22 cellular contexts compared by ENCODE assay signal in genomic region chr13:72204291-72204690, GRCh38.
DNase-seq lines count a peak whose midpoint lies in the region; ATAC-seq and TF ChIP-seq lines count a peak whose summit lies in the region.
"Had no signal": no experiment of that assay in that cellular context is flagged by ENCODE, and none has a peak within 500 bp of the region (broad histone marks: within the 10 kb centered on the region; RNA-seq: fewer than 3 reads in every experiment).

No MANE protein-coding gene starts in this region.

- WGBS in SK-N-SH (ENCODE audit: low lambda C conversion rate): 45% methylated on average over 2 of the region's 2 CpGs

- no peak for TF ChIP-seq RAD21 in SK-N-SH (IDR thresholded peaks at IDR 0.05; ENCODE audit: low read length)

- peaks cover 9% of the 10 kb centered on the region for H3F3A ChIP-seq in SK-N-SH (replicated peaks; ENCODE audit: insufficient read depth)

- no peaks in the 10 kb centered on the region for H3K79me2 ChIP-seq in SK-N-SH (ENCODE audit: insufficient read depth)

- H3K9me3 ChIP-seq in SK-N-SH: no peaks in the 10 kb centered on the region
- H3K9me3 ChIP-seq in effector memory CD4-positive, alpha-beta T cell (ENCODE audit: control insufficient read depth, low read length): no peaks in the 10 kb centered on the region
- H3K9me3 ChIP-seq: heart right ventricle, suprapubic skin had no signal

- TF ChIP-seq EP300 in SK-N-SH (IDR thresholded peaks at IDR 0.05; ENCODE audit: borderline replicate concordance in 1 of 2, low read depth in 1 of 2, low read length in 1 of 2): 0 out of 4 replicates have a peak, but pooled peaks of 1 of the 2 experiments have one; percentile 33

- H3K4me1 ChIP-seq in SK-N-SH (ENCODE audit: control insufficient read depth in 1 of 2, insufficient read depth in 2 of 2, low read depth in 1 of 2, low read length in 1 of 2): peaks cover 2 to 4% of the 10 kb centered on the region in 2 experiments; a peak in 2 of 4 replicates
- no peaks in the 10 kb centered on the region for H3K4me1 ChIP-seq in effector memory CD4-positive, alpha-beta T cell (ENCODE audit: control insufficient read depth, insufficient read depth, low read length, poor library complexity, severe bottlenecking)
- H3K4me1 ChIP-seq: heart right ventricle, suprapubic skin had no signal

- CTCF ChIA-PET in SK-N-SH (lab: Yijun Ruan, JAX): interaction anchor here (0.7 kb wide), 1 partner anchor 15 kb away, joined by 5 read pairs; no protein-coding TSS in a partner anchor

- POLR2A ChIA-PET in SK-N-SH (lab: Yijun Ruan, JAX): no interaction called here

- no peak overlapping the region for H3K4me2 ChIP-seq in SK-N-SH

- no peak overlapping the region for H3K27ac ChIP-seq in SK-N-SH (ENCODE audit: low read depth in 2 of 2, low read length in 1 of 2)
- no peak overlapping the region for H3K27ac ChIP-seq in effector memory CD4-positive, alpha-beta T cell (ENCODE audit: insufficient read depth, low read length, poor library complexity, severe bottlenecking)
- H3K27ac ChIP-seq: heart right ventricle, HL-60, suprapubic skin, VCaP had no signal

- TF ChIP-seq CTCF in SK-N-SH (IDR thresholded peaks at IDR 0.05) (no peak), fibroblast of mammary gland (conservative IDR thresholded peaks at IDR 0.05; ENCODE audit: control insufficient read depth, insufficient read depth, low read depth, low read length) (no peak)

- DNase-seq in NCI-H2171 treated with DMSO at 0.1 percent for 48 hours (lab: John Stamatoyannopoulos, UW) (peak; percentile 23), NCI-H2171 (lab: John Stamatoyannopoulos, UW) (no peak), SK-N-SH (no peak), fibroblast of mammary gland (ENCODE audit: low read depth) (peak; percentile 23), posterior cingulate gyrus (no peak)
- DNase-seq in effector memory CD4-positive, alpha-beta T cell: no peak
- DNase-seq: 8988T; activated CD8-positive, alpha-beta T cell treated with anti-CD3 and anti-CD28 coated beads, Interleukin-2, amount 10 ng/mL, durations not matched to agents 7 days and 5 days; CD8-positive, alpha-beta memory T cell; heart right ventricle; islet precursor cell; Karpas-422; mesendoderm; NCI-H146; NCI-H510A; right cardiac atrium; stimulated activated CD4-positive, alpha-beta T cell treated with anti-CD3 and anti-CD28 coated beads, Interleukin-1b, Interleukin-23, amount 100 ng/mL, for 48 hours had no signal

- ATAC-seq in GM18861 (IDR thresholded peaks at IDR 0.05; ENCODE audit: unreplicated experiment) (no peak), HG03565 (IDR thresholded peaks at IDR 0.05; ENCODE audit: unreplicated experiment) (no peak)
- ATAC-seq: activated CD8-positive, alpha-beta T cell treated with anti-CD3 and anti-CD28 coated beads, Interleukin-2, amount 10 ng/mL, durations not matched to agents 7 days and 5 days; heart right ventricle; right cardiac atrium had no signal

- no peaks in the 10 kb centered on the region for H3K36me3 ChIP-seq in SK-N-SH (replicated peaks in 1 of 2; ENCODE audit: control insufficient read depth in 1 of 2, insufficient read depth in 2 of 2, low read length in 1 of 2)
- no peaks in the 10 kb centered on the region for H3K36me3 ChIP-seq in effector memory CD4-positive, alpha-beta T cell (ENCODE audit: control insufficient read depth, insufficient read depth, low read length)
- H3K36me3 ChIP-seq: heart right ventricle, suprapubic skin had no signal

- H2AFZ ChIP-seq in SK-N-SH (ENCODE audit: low read depth): no peak overlapping the region

- intact Hi-C loops in posterior cingulate gyrus (cut with DNase I): no loop called here

- H3K4me3 ChIP-seq in SK-N-SH (ENCODE audit: low read depth in 2 of 2, low read length in 1 of 2): no peak overlapping the region
- no peak overlapping the region for H3K4me3 ChIP-seq in fibroblast of mammary gland (ENCODE audit: control insufficient read depth, low read depth, low read length)
- H3K4me3 ChIP-seq in effector memory CD4-positive, alpha-beta T cell (ENCODE audit: insufficient read depth, low read depth, low read length, poor library complexity, severe bottlenecking): no peak overlapping the region
- H3K4me3 ChIP-seq: heart right ventricle, suprapubic skin had no signal

- H3K27me3 ChIP-seq in SK-N-SH (ENCODE audit: insufficient read depth): no peaks in the 10 kb centered on the region
- no peaks in the 10 kb centered on the region for H3K27me3 ChIP-seq in effector memory CD4-positive, alpha-beta T cell (replicated peaks; ENCODE audit: control insufficient read depth, insufficient read depth, low read length, poor library complexity, severe bottlenecking)
- H3K27me3 ChIP-seq: heart right ventricle, suprapubic skin had no signal

- H3K9me2 ChIP-seq in SK-N-SH: no peaks in the 10 kb centered on the region

- no peak overlapping the region for H3K9ac ChIP-seq in SK-N-SH

- no peaks in the 10 kb centered on the region for H4K20me1 ChIP-seq in SK-N-SH (ENCODE audit: insufficient read depth)

TF ChIP-seq in SK-N-SH, 30 proteins besides CTCF, POLR2A, EP300 and RAD21:
- TF ChIP-seq FOSL2 (IDR thresholded peaks at IDR 0.05; ENCODE audit: borderline replicate concordance, low read depth) (peak; percentile 71; the same call in 1 of the 2 replicates), JUND (IDR thresholded peaks at IDR 0.05) (peak; percentile 51), RFX5 (IDR thresholded peaks at IDR 0.05; ENCODE audit: low read length) (no peak), NFIC (IDR thresholded peaks at IDR 0.05; ENCODE audit: borderline replicate concordance) (peak; percentile 65), RCOR1 (IDR thresholded peaks at IDR 0.05; ENCODE audit: low read length) (no peak)

Comparison
In these comparisons a context has a peak if more than half of its experiments do, and no peak if none do; other contexts are left out.
1. DNase-seq: peak in NCI-H2171 treated with DMSO at 0.1 percent for 48 hours (single experiment) and fibroblast of mammary gland (single experiment); none in NCI-H2171 (single experiment), SK-N-SH (single experiment), posterior cingulate gyrus (0 of 10) and effector memory CD4-positive, alpha-beta T cell (0 of 3).